8 cellular contexts compared by ENCODE assay signal in the genomic region with DNA sequence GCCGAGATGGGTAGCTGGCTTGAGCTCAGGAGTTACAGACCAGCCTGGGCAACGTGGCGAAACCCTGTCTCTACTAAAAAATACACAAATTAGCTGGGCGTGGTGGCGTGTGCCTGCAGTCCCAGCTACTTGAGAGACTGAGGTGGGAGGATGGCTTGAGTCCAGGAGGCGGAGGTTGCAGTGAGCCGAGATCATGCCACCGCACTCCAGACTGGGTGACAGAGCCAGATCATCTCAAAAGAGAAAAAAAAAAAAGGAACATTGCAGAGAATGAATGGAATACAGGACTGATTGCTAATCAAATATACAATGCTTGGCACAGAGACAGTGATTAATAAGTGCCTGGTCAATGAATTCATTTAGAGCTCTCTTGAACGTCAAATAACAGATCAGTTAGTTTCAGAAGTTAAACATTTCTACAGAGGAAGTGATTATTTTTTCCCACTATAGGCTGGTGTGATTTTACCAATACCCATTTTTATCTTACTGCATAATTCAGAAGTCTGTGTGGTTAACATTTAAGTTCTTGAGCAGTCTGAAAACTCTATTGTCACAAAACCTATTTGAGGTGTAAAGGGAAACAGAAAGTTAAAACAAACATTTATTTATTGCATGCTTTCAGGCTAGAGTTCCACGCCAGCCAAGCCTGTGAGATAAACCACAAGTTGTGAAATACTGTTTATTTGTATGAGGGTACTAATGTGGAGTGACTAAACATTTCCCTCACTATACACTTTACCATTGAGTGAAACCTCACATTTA. TPM values are rescaled to one million over a fixed set of nuclear protein-coding genes. Genes with fewer than 3 reads are reported as not detected.
DNase-seq lines count a peak whose midpoint lies in the region; ATAC-seq, FAIRE-seq and TF ChIP-seq lines count a peak whose summit lies in the region.

No MANE protein-coding gene starts in this region.

- no peak for TF ChIP-seq EP300 in A549 (IDR thresholded peaks at IDR 0.05)

- in situ Hi-C loops in SK-MEL-5 (cut with HindIII; ENCODE audit: low pct_unique_long_range_greater_than_20kb, low sequenced_read_pairs) = loop anchor here (10.0 kb wide), 1 partner anchor 55 kb away; no protein-coding TSS in a partner anchor

- H3K36me3 ChIP-seq in mucosa of descending colon (ENCODE audit: low read depth) = no peaks in the 10 kb centered on the region

- H3K4me1 ChIP-seq in A549 (peaks cover 35% of the 10 kb centered on the region), mucosa of descending colon (ENCODE audit: low read depth) (peaks cover 5% of the 10 kb centered on the region)

- no peak for TF ChIP-seq CTCF in A549 (IDR thresholded peaks at IDR 0.05)
- no peak for TF ChIP-seq CTCF in mucosa of descending colon (IDR thresholded peaks at IDR 0.05)

- TF ChIP-seq RAD21 in A549 (conservative IDR thresholded peaks at IDR 0.05 in 1 of 2, IDR thresholded peaks at IDR 0.05 in 1 of 2) = no peak

- POLR2A ChIA-PET in A549 (lab: Yijun Ruan, JAX) = no interaction called here

- peak in 1 of 2 experiments; percentile 65; a peak in 3 of 6 replicates for ATAC-seq in A549
- ATAC-seq in GM18867 (IDR thresholded peaks at IDR 0.05; ENCODE audit: unreplicated experiment) = peak; percentile 89
- peak; percentile 81 for ATAC-seq in HG02973 (IDR thresholded peaks at IDR 0.05; ENCODE audit: unreplicated experiment)
- peak; percentile 60 for ATAC-seq in mucosa of descending colon

- CTCF ChIA-PET in A549 (lab: Yijun Ruan, JAX) = interaction anchor here (0.5 kb wide), 1 partner anchor 13 kb away, joined by 3 read pairs; no protein-coding TSS in a partner anchor

- WGBS in A549 (ENCODE audit: missing lambda C conversion rate) = 8% methylated on average over 10 of the region's 10 CpGs

- H3K9me3 ChIP-seq in A549 (no peaks in the 10 kb centered on the region), mucosa of descending colon (no peaks in the 10 kb centered on the region)

- H3K4me3 ChIP-seq in A549 (0 out of 3 replicates have a peak overlapping the region, but pooled peaks have one; percentile 19), mucosa of descending colon (no peak overlapping the region)

- no peak for FAIRE-seq in A549 (lab: Jason Lieb, UNC)

- intact Hi-C loops in mucosa of descending colon (cut with DNase I, micrococcal nuclease) = loop anchor here (10.0 kb wide), 2 partner anchors 55 to 115 kb away; a partner anchor contains a TSS

- H3K27ac ChIP-seq in A549 = peak overlapping the region; percentile 46 to 66; a peak in 5 of 6 replicates

- peak in 1 of 2 experiments; percentile 51 for DNase-seq in A549 (ENCODE audit: low read depth in 1 of 2, low spot score in 1 of 2)
- peak; percentile 22 for DNase-seq in SK-MEL-5 (ENCODE audit: low read depth, low spot score)
- DNase-seq in mucosa of descending colon = peak in 2 of 3 donors; percentile 32 to 38
- DNase-seq in superior temporal gyrus (ENCODE audit: extremely low spot score) = no peak
- DNase-seq in activated naive CD4-positive, alpha-beta T cell treated with anti-CD3 and anti-CD28 coated beads, Interleukin-2, amount 50 U/mL, for 16 hours = no peak
- no peak for DNase-seq in activated CD8-positive, alpha-beta memory T cell treated with anti-CD3 and anti-CD28 coated beads, Interleukin-2, amount 50 U/mL, for 48 hours

- H3K4me2 ChIP-seq in A549 = peak overlapping the region; percentile 85

- TF ChIP-seq POLR2A in A549 (IDR thresholded peaks at IDR 0.05; ENCODE audit: low read length) = no peak

TF ChIP-seq in A549, 52 proteins besides CTCF, POLR2A, EP300 and RAD21:
- TF ChIP-seq NFE2L2 (conservative IDR thresholded peaks at IDR 0.05; ENCODE audit: low read length) (no peak), ZNF302 (CRISPR knock-in tag; IDR thresholded peaks at IDR 0.05) (no peak), FOSL2 (IDR thresholded peaks at IDR 0.05) (no peak), FOSL2 (CRISPR knock-in tag; IDR thresholded peaks at IDR 0.05) (peak; percentile 40; the same call in 1 of the 2 replicates), CEBPB (IDR thresholded peaks at IDR 0.05) (peak; percentile 48 to 81; a peak in 3 of 4 replicates)
- TF ChIP-seq, protein P1, sequence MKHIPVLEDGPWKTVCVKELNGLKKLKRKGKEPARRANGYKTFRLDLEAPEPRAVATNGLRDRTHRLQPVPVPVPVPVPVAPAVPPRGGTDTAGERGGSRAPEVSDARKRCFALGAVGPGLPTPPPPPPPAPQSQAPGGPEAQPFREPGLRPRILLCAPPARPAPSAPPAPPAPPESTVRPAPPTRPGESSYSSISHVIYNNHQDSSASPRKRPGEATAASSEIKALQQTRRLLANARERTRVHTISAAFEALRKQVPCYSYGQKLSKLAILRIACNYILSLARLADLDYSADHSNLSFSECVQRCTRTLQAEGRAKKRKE (CRISPR knock-in tag; IDR thresholded peaks at IDR 0.05; ENCODE audit: low read depth) = no peak
- TF ChIP-seq, protein P2, sequence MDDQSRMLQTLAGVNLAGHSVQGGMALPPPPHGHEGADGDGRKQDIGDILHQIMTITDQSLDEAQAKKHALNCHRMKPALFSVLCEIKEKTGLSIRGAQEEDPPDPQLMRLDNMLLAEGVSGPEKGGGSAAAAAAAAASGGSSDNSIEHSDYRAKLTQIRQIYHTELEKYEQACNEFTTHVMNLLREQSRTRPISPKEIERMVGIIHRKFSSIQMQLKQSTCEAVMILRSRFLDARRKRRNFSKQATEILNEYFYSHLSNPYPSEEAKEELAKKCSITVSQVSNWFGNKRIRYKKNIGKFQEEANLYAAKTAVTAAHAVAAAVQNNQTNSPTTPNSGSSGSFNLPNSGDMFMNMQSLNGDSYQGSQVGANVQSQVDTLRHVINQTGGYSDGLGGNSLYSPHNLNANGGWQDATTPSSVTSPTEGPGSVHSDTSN (IDR thresholded peaks at IDR 0.05) = no peak
- TF ChIP-seq, protein P3, sequence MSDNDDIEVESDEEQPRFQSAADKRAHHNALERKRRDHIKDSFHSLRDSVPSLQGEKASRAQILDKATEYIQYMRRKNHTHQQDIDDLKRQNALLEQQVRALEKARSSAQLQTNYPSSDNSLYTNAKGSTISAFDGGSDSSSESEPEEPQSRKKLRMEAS (IDR thresholded peaks at IDR 0.05) = 0 out of 2 replicates have a peak, but pooled peaks have one; percentile 15

RNA-seq across cellular contexts. Expression of a gene that starts 7.7 kb away (rescaled TPM):
- polyA plus RNA-seq in A549 (2011; rRNA removed) (12.5 and 17.6 TPM in 2 replicates), A549 (2017; fragmentation: RNase III; extraction: RNeasy Plus Mini Kit Qiagen cat#74134 plus additional on column Dnase treatment) (9.5 to 11.7 TPM (median 10.6 TPM) in 3 replicates)
- 7.5 and 8.1 TPM in 2 replicates for polyA plus RNA-seq in A549 (2012; cell fraction: cytosol; rRNA removed)
- polyA plus RNA-seq in A549 (2012; cell fraction: nucleus; rRNA removed) = 4.2 and 5.7 TPM in 2 replicates
- polyA minus RNA-seq in A549 (2011; rRNA and poly(A)+ RNA removed) = 28.7 and 39.4 TPM in 2 replicates
- total RNA-seq in SK-MEL-5 (2014; rRNA removed; shearing (Covaris generic)) = 36.9 and 39.2 TPM in 2 replicates
- polyA plus RNA-seq in SK-MEL-5 (2015; cell fraction: cytosol; rRNA removed) = 34.2 and 46.6 TPM in 2 replicates
- 74.9 and 97.7 TPM in 2 replicates for polyA plus RNA-seq in SK-MEL-5 (2015; cell fraction: nucleus; rRNA removed)
- 10 to 100 TPM; 13.4 to 24.6 (median 13.8) TPM for total RNA-seq in mucosa of descending colon

RNA-seq across cellular contexts. Expression of a gene that starts 48.0 kb away (rescaled TPM):
- polyA plus RNA-seq in A549 (2011; rRNA removed) (206 and 227 TPM in 2 replicates), A549 (2017; fragmentation: RNase III; extraction: RNeasy Plus Mini Kit Qiagen cat#74134 plus additional on column Dnase treatment) (215 to 245 TPM (median 225 TPM) in 3 replicates)
- 43.6 and 53.6 TPM in 2 replicates for polyA plus RNA-seq in A549 (2012; cell fraction: cytosol; rRNA removed)
- 11.2 and 15.5 TPM in 2 replicates for polyA plus RNA-seq in A549 (2012; cell fraction: nucleus; rRNA removed)
- polyA minus RNA-seq in A549 (2011; rRNA and poly(A)+ RNA removed) = 22.0 and 49.0 TPM in 2 replicates
- total RNA-seq in SK-MEL-5 (2014; rRNA removed; shearing (Covaris generic)) = 214 TPM in 2 replicates
- 21.4 and 68.6 TPM in 2 replicates for polyA plus RNA-seq in SK-MEL-5 (2015; cell fraction: cytosol; rRNA removed)
- 25.5 and 34.8 TPM in 2 replicates for polyA plus RNA-seq in SK-MEL-5 (2015; cell fraction: nucleus; rRNA removed)
- total RNA-seq in mucosa of descending colon = 100 to 1,000 TPM in 2 of 3 donors, 10 to 100 TPM in 1; 97.9 to 192 (median 132) TPM

RNA-seq across cellular contexts. Expression of a gene that starts 59.9 kb away (rescaled TPM):
- 52.6 and 60.7 TPM in 2 replicates for polyA plus RNA-seq in A549 (2011; rRNA removed)
- 21.5 and 24.5 TPM in 2 replicates for polyA plus RNA-seq in A549 (2012; cell fraction: cytosol; rRNA removed)
- polyA plus RNA-seq in A549 (2012; cell fraction: nucleus; rRNA removed) = 5.2 and 8.1 TPM in 2 replicates
- polyA plus RNA-seq in A549 (2017; fragmentation: RNase III; extraction: RNeasy Plus Mini Kit Qiagen cat#74134 plus additional on column Dnase treatment) = 46.3 to 52.1 TPM (median 46.6 TPM) in 3 replicates
- polyA minus RNA-seq in A549 (2011; rRNA and poly(A)+ RNA removed) = 5.5 and 7.2 TPM in 2 replicates
- 48.2 and 54.7 TPM in 2 replicates for total RNA-seq in SK-MEL-5 (2014; rRNA removed; shearing (Covaris generic))
- polyA plus RNA-seq in SK-MEL-5 (2015; cell fraction: cytosol; rRNA removed) = 16.3 and 30.8 TPM in 2 replicates
- 12.9 and 14.9 TPM in 2 replicates for polyA plus RNA-seq in SK-MEL-5 (2015; cell fraction: nucleus; rRNA removed)
- total RNA-seq in mucosa of descending colon = 10 to 100 TPM; 25.7 to 38.8 (median 27.3) TPM

Comparison
In these comparisons a context has a peak if more than half of its experiments do, and no peak if none do; other contexts are left out.
1. DNase-seq: peak in SK-MEL-5 (single experiment) and mucosa of descending colon (2 of 3); none in superior temporal gyrus (single experiment), activated naive CD4-positive, alpha-beta T cell treated with anti-CD3 and anti-CD28 coated beads, Interleukin-2, amount 50 U/mL, for 16 hours (single experiment) and activated CD8-positive, alpha-beta memory T cell treated with anti-CD3 and anti-CD28 coated beads, Interleukin-2, amount 50 U/mL, for 48 hours (single experiment).